Comparison of ENCODE assay signal across 20 cellular contexts in the genomic region with DNA sequence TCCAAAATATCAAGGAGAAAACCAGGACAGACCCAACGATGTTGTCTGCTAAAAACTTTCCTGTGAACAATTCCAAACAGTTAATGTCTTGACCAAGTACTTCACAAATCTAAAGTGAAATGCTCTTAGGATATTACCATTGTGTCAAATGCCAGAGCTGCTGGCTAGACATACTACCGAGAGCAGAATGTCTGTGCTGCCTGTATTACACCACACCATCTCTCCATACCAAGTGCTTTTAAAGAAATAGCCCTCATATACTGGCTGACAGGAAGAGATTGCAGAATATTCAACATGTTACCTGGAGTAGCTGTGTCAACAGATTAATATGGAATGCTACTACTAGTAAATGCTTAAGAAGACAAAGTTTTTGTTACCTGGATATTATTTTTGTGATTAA. TPM values are rescaled to one million over a fixed set of nuclear protein-coding genes. Genes with fewer than 3 reads are reported as not detected.
DNase-seq lines count a peak whose midpoint lies in the region; ATAC-seq and TF ChIP-seq lines count a peak whose summit lies in the region.
"Had no signal": no experiment of that assay in that cellular context is flagged by ENCODE, and none has a peak within 500 bp of the region (broad histone marks: within the 10 kb centered on the region; RNA-seq: fewer than 3 reads in every experiment).

No MANE protein-coding gene starts in this region.

- H3K4me1 ChIP-seq in left lung (peaks cover 0 to 4% of the 10 kb centered on the region in 2 donors), esophagus muscularis mucosa (peaks cover 0 to 2% (median under 1%) of the 10 kb centered on the region in 4 donors)
- H3K4me1 ChIP-seq: BE2C had no signal

- intact Hi-C loops in Right ventricle myocardium inferior (cut with DNase I) = no loop called here
- intact Hi-C loops in left cardiac atrium (cut with DNase I) = no loop called here
- intact Hi-C loops in left lung (cut with DNase I) = no loop called here
- intact Hi-C loops in esophagus muscularis mucosa (cut with DNase I) = no loop called here

- no peak overlapping the region for H3K27ac ChIP-seq in left lung
- no peak overlapping the region for H3K27ac ChIP-seq in esophagus muscularis mucosa (replicated peaks in 1 of 4)
- H3K27ac ChIP-seq: RWPE1 had no signal

- ATAC-seq in Right ventricle myocardium inferior = peak; percentile 33
- ATAC-seq in left cardiac atrium = no peak
- peak; percentile 85 for ATAC-seq in left lung
- ATAC-seq in stimulated activated naive B cell treated with anti-CD40 and anti-IgM and Interleukin-4, amounts not matched to agents 10 μg/mL and 1 μg/mL and 100 μg/mL, for 72 hours (replicated peaks) = no peak
- ATAC-seq: PC-3 had no signal

- H3K36me3 ChIP-seq in left lung (peaks cover 6 to 100% of the 10 kb centered on the region in 2 donors), esophagus muscularis mucosa (peaks cover 79 to 100% (median 94%) of the 10 kb centered on the region in 4 donors)

- H3K4me1 Mint-ChIP-seq in IgD-negative memory B cell = peaks cover 0 to 3% (median 0%) of the 10 kb centered on the region in 3 donors
- H3K4me1 Mint-ChIP-seq in stimulated activated naive B cell treated with anti-CD40 and anti-IgM and Interleukin-4, amounts not matched to agents 10 μg/mL and 1 μg/mL and 100 μg/mL, for 72 hours = peaks cover 7 to 12% of the 10 kb centered on the region in 2 donors

- 65% methylated on average over 2 of the region's 2 CpGs for WGBS in esophagus muscularis mucosa

- no peak for TF ChIP-seq POLR2A in esophagus muscularis mucosa (IDR thresholded peaks at IDR 0.05; ENCODE audit: low read depth)

- H3K4me3 ChIP-seq in left lung (no peak overlapping the region), esophagus muscularis mucosa (no peak overlapping the region)

- peak overlapping the region in 2 of 3 donors; percentile 12 to 61 for H3K27ac Mint-ChIP-seq in IgD-negative memory B cell
- peak overlapping the region; percentile 51 for H3K27ac Mint-ChIP-seq in stimulated activated naive B cell treated with anti-CD40 and anti-IgM and Interleukin-4, amounts not matched to agents 10 μg/mL and 1 μg/mL and 100 μg/mL, for 72 hours

- no peak overlapping the region for H3K4me3 Mint-ChIP-seq in IgD-negative memory B cell
- no peak overlapping the region for H3K4me3 Mint-ChIP-seq in stimulated activated naive B cell treated with anti-CD40 and anti-IgM and Interleukin-4, amounts not matched to agents 10 μg/mL and 1 μg/mL and 100 μg/mL, for 72 hours
- H3K4me3 Mint-ChIP-seq: CD4-positive, alpha-beta memory T cell had no signal

- no peaks in the 10 kb centered on the region for H3K9me3 Mint-ChIP-seq in IgD-negative memory B cell
- H3K9me3 Mint-ChIP-seq in stimulated activated naive B cell treated with anti-CD40 and anti-IgM and Interleukin-4, amounts not matched to agents 10 μg/mL and 1 μg/mL and 100 μg/mL, for 72 hours = no peaks in the 10 kb centered on the region
- H3K9me3 Mint-ChIP-seq: CD4-positive, alpha-beta memory T cell had no signal

- TF ChIP-seq EP300 in esophagus muscularis mucosa (IDR thresholded peaks at IDR 0.05) = no peak

- TF ChIP-seq CTCF in left lung (IDR thresholded peaks at IDR 0.05) = no peak
- no peak for TF ChIP-seq CTCF in esophagus muscularis mucosa (IDR thresholded peaks at IDR 0.05)

- H3K27me3 ChIP-seq in left lung (no peaks in the 10 kb centered on the region), esophagus muscularis mucosa (no peaks in the 10 kb centered on the region)
- H3K27me3 ChIP-seq: BE2C had no signal

- H3K9me3 ChIP-seq in left lung (no peaks in the 10 kb centered on the region), esophagus muscularis mucosa (no peaks in the 10 kb centered on the region)
- H3K9me3 ChIP-seq: BE2C had no signal

- H3K27me3 Mint-ChIP-seq in IgD-negative memory B cell = no peaks in the 10 kb centered on the region
- no peaks in the 10 kb centered on the region for H3K27me3 Mint-ChIP-seq in stimulated activated naive B cell treated with anti-CD40 and anti-IgM and Interleukin-4, amounts not matched to agents 10 μg/mL and 1 μg/mL and 100 μg/mL, for 72 hours
- H3K27me3 Mint-ChIP-seq: CD4-positive, alpha-beta memory T cell had no signal

- DNase-seq in Right ventricle myocardium inferior (ENCODE audit: missing footprints) = no peak
- DNase-seq in left cardiac atrium = no peak
- no peak for DNase-seq in left lung
- DNase-seq in stimulated activated naive B cell treated with anti-CD40 and anti-IgM and Interleukin-4, amounts not matched to agents 10 μg/mL and 1 μg/mL and 100 μg/mL, for 72 hours = no peak
- DNase-seq in esophagus muscularis mucosa (ENCODE audit: extremely low spot score) = no peak
- no peak for DNase-seq in AG08395 (ENCODE audit: low spot score)
- DNase-seq: ACHN; BE2C; CD4-positive, alpha-beta memory T cell; DMS79; H7; Karpas-422; MM.1S; NCI-H1092 treated with DMSO at 0.1 percent for 48 hours; NCI-H2081 treated with DMSO at 0.1 percent for 48 hours; NCI-H510A; NCI-H774; PC-3 had no signal

- H3K36me3 Mint-ChIP-seq in IgD-negative memory B cell = no peaks in the 10 kb centered on the region
- peaks cover 32 to 49% of the 10 kb centered on the region in 2 donors for H3K36me3 Mint-ChIP-seq in stimulated activated naive B cell treated with anti-CD40 and anti-IgM and Interleukin-4, amounts not matched to agents 10 μg/mL and 1 μg/mL and 100 μg/mL, for 72 hours

RNA-seq across cellular contexts. Expression of gene IAH1, which starts 18.6 kb away (rescaled TPM):
- total RNA-seq in Right ventricle myocardium inferior = 85.9 TPM
- total RNA-seq in left cardiac atrium = 10 to 100 TPM; 60.0 to 64.3 TPM
- polyA plus RNA-seq in IgD-negative memory B cell = 73.4 TPM
- total RNA-seq in left lung = 10 to 100 TPM; 46.3 to 56.0 TPM
- total RNA-seq in esophagus muscularis mucosa = 100 to 1,000 TPM in 1 of 4 donors, 10 to 100 TPM in 3; 53.0 to 101 (median 66.8) TPM

Comparison
In these comparisons a context has a peak if more than half of its experiments do, and no peak if none do; other contexts are left out.
1. ATAC-seq: peak in Right ventricle myocardium inferior (single experiment) and left lung (single experiment); none in left cardiac atrium (0 of 2) and stimulated activated naive B cell treated with anti-CD40 and anti-IgM and Interleukin-4, amounts not matched to agents 10 μg/mL and 1 μg/mL and 100 μg/mL, for 72 hours (0 of 2).